In the genomic region with DNA sequence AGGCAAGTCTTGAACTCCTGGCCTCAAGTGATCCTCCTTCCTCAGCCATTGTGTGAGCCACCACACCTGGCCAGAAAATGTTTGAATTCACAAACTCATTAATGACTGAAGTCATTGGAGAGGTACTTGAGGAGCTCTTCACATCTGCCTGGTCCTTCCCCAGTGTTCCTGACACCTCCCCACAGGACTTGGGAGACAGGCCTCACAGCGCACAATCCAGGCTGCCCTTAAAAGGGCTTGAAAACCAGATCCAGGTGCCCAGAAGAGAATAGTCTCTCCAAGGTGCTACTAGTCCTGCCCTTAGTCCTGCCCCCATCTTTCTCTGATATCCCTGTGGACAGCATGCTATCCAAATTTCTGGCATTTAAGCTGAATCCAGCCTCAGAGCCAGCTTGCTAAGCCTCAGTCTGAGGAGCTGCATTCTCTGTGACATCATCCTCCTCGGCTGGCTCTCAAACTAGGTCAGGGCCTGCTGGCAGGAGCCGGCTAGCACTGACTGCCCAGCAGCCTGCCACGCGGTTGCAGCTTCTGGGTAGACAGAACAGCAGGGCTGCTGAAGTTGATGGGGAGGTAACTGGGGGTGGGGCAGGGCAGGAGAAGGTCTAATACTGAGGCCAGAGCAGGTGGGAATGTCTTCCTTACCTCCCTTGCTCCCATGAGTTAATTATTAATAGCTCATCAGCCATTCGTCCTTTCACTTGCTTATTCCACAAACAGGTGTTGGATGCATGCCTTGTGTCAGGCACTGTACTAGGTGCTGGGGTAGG, we compare ENCODE assay signal across 12 cellular contexts. TPM values are rescaled to one million over a fixed set of nuclear protein-coding genes. Genes with fewer than 3 reads are reported as not detected.
DNase-seq lines count a peak whose midpoint lies in the region; ATAC-seq and TF ChIP-seq lines count a peak whose summit lies in the region.
"Had no signal": no experiment of that assay in that cellular context is flagged by ENCODE, and none has a peak within 500 bp of the region (broad histone marks: within the 10 kb centered on the region; RNA-seq: fewer than 3 reads in every experiment).

No MANE protein-coding gene starts in this region.

- H3K27me3 Mint-ChIP-seq in effector memory CD8-positive, alpha-beta T cell: peaks cover 65 to 76% of the 10 kb centered on the region in 2 donors

- H3K4me1 ChIP-seq in right lobe of liver: peaks cover 0 to 21% (median 11%) of the 10 kb centered on the region in 4 donors
- H3K4me1 ChIP-seq in upper lobe of left lung: no peaks in the 10 kb centered on the region
- H3K4me1 ChIP-seq: prostate gland had no signal

- TF ChIP-seq POLR2A in right lobe of liver (IDR thresholded peaks at IDR 0.05): no peak
- no peak for TF ChIP-seq POLR2A in upper lobe of left lung (IDR thresholded peaks at IDR 0.05)

- H3K9me3 ChIP-seq in right lobe of liver: peaks cover 0 to 5% (median 1%) of the 10 kb centered on the region in 4 donors
- peaks cover 0 to 4% (median 0%) of the 10 kb centered on the region in 4 donors for H3K9me3 ChIP-seq in upper lobe of left lung
- H3K9me3 ChIP-seq: prostate gland had no signal

- peak; percentile 69 to 86 (median 82) for ATAC-seq in right lobe of liver
- peak; percentile 81 to 85 for ATAC-seq in upper lobe of left lung (ENCODE audit: low FRiP score in 2 of 2)
- no peak for ATAC-seq in effector memory CD8-positive, alpha-beta T cell (replicated peaks)
- ATAC-seq: GM12878 had no signal

- H3K27ac Mint-ChIP-seq in effector memory CD8-positive, alpha-beta T cell: no peak overlapping the region

- peak; percentile 17 for DNase-seq in NCI-H510A treated with DMSO at 0.1 percent for 48 hours (lab: John Stamatoyannopoulos, UW)
- no peak for DNase-seq in NCI-H510A (lab: John Stamatoyannopoulos, UW)
- peak; percentile 96 for DNase-seq in cerebellar cortex (ENCODE audit: low spot score)
- peak; percentile 72 to 77 (median 75) for DNase-seq in right lobe of liver
- DNase-seq in upper lobe of left lung: peak in 1 of 2 donors; percentile 40
- DNase-seq in effector memory CD8-positive, alpha-beta T cell: no peak
- no peak for DNase-seq in D341Med (ENCODE audit: low spot score)
- DNase-seq in activated CD8-positive, alpha-beta memory T cell treated with anti-CD3 and anti-CD28 coated beads for 24 hours: no peak
- DNase-seq: activated T-cell treated with anti-CD3 and anti-CD28 coated beads, Interleukin-2, amount 50 U/mL, for 48 hours had no signal

- TF ChIP-seq CTCF in right lobe of liver (IDR thresholded peaks at IDR 0.05) (no peak), upper lobe of left lung (IDR thresholded peaks at IDR 0.05) (no peak)

- no peaks in the 10 kb centered on the region for H3K36me3 Mint-ChIP-seq in effector memory CD8-positive, alpha-beta T cell (ENCODE audit: insufficient read depth)

- intact Hi-C loops in right lobe of liver (cut with DNase I): no loop called here

- H3K4me3 Mint-ChIP-seq in effector memory CD8-positive, alpha-beta T cell: no peak overlapping the region

- no peaks in the 10 kb centered on the region for H3K9me3 Mint-ChIP-seq in effector memory CD8-positive, alpha-beta T cell

- H3K4me3 ChIP-seq in right lobe of liver (no peak overlapping the region), upper lobe of left lung (no peak overlapping the region)
- H3K4me3 ChIP-seq: A549, GM12878, prostate gland had no signal

- H3K36me3 ChIP-seq in right lobe of liver: no peaks in the 10 kb centered on the region
- H3K36me3 ChIP-seq in upper lobe of left lung: no peaks in the 10 kb centered on the region
- H3K36me3 ChIP-seq: prostate gland had no signal

- 24% methylated on average over 4 of the region's 6 CpGs for WGBS in right lobe of liver (ENCODE audit: insufficient coverage, low coverage, low lambda C conversion rate, missing lambda C conversion rate)
- WGBS in upper lobe of left lung, 2 donors: 25 to 30% methylated on average over 4 to 6 of the region's 6 CpGs

- H3K4me1 Mint-ChIP-seq in effector memory CD8-positive, alpha-beta T cell (ENCODE audit: low read depth in 2 of 2): peaks cover 3 to 4% of the 10 kb centered on the region in 2 donors

- H3K27ac ChIP-seq in right lobe of liver (no peak overlapping the region), upper lobe of left lung (no peak overlapping the region)
- H3K27ac ChIP-seq: A549, prostate gland had no signal

- H3K27me3 ChIP-seq in right lobe of liver (no peaks in the 10 kb centered on the region), upper lobe of left lung (no peaks in the 10 kb centered on the region)

- no peak for TF ChIP-seq EP300 in upper lobe of left lung (IDR thresholded peaks at IDR 0.05)

RNA-seq across cellular contexts. Expression of gene NECTIN1, which starts 35.3 kb away (rescaled TPM):
- total RNA-seq in right lobe of liver (1 to 10 TPM; 4.3 to 8.4 (median 6.1) TPM), upper lobe of left lung (10 to 100 TPM in 1 of 6 donors, 1 to 10 TPM in 5; 1.4 to 12.6 (median 7.6) TPM)

Comparison
In these comparisons a context has a peak if more than half of its experiments do, and no peak if none do; other contexts are left out.
1. DNase-seq: peak in NCI-H510A treated with DMSO at 0.1 percent for 48 hours (single experiment), cerebellar cortex (single experiment) and right lobe of liver (3 of 3); none in NCI-H510A (single experiment), effector memory CD8-positive, alpha-beta T cell (0 of 3), D341Med (single experiment) and activated CD8-positive, alpha-beta memory T cell treated with anti-CD3 and anti-CD28 coated beads for 24 hours (single experiment).